8 cellular contexts compared by ENCODE assay signal in genomic region chr19:2476451-2477140, GRCh38. TPM values are rescaled to one million over a fixed set of nuclear protein-coding genes. Genes with fewer than 3 reads are reported as not detected.
DNase-seq lines count a peak whose midpoint lies in the region; ATAC-seq, FAIRE-seq and TF ChIP-seq lines count a peak whose summit lies in the region.

No MANE protein-coding gene starts in this region.

- no peak overlapping the region for H2BK5ac ChIP-seq in H9 (ENCODE audit: insufficient read length, low read length)

- no peak overlapping the region for H2BK12ac ChIP-seq in H9 (ENCODE audit: insufficient read length, low read depth, low read length)

- H3K79me1 ChIP-seq in H9 (ENCODE audit: insufficient read depth, low read depth, low read length, poor library complexity, severe bottlenecking): no peaks in the 10 kb centered on the region

- no peak overlapping the region for H3K14ac ChIP-seq in H9 (ENCODE audit: insufficient read depth, low read length)

- no peak for TF ChIP-seq EP300 in gastroesophageal sphincter (IDR thresholded peaks at IDR 0.05)

- FAIRE-seq in pancreas (lab: Jason Lieb, UNC): no peak

- H4K91ac ChIP-seq in H9 (ENCODE audit: insufficient read length, low read depth, low read length): no peak overlapping the region

- TF ChIP-seq POLR2A in gastroesophageal sphincter (IDR thresholded peaks at IDR 0.05): no peak

- no peaks in the 10 kb centered on the region for H3K27me3 Mint-ChIP-seq in CD8-positive, alpha-beta T cell (ENCODE audit: low read depth)
- peaks cover 50% of the 10 kb centered on the region for H3K27me3 Mint-ChIP-seq in H9 (ENCODE audit: low read depth)

- H2BK15ac ChIP-seq in H9 (ENCODE audit: low read depth, low read length): no peak overlapping the region

- H3K4me3 ChIP-seq in CD8-positive, alpha-beta T cell (ENCODE audit: low read depth, low read length): peak overlapping the region; percentile 100
- H3K4me3 ChIP-seq in gastroesophageal sphincter (peak overlapping the region; percentile 83 to 92), pancreas (peak overlapping the region; percentile 89 to 96 (median 94)), aorta (ENCODE audit: low read length in 2 of 2) (peak overlapping the region; percentile 44 to 87)

- peaks cover 24% of the 10 kb centered on the region for H3K4me1 Mint-ChIP-seq in CD8-positive, alpha-beta T cell (ENCODE audit: low read depth)
- peaks cover 17 to 26% of the 10 kb centered on the region in 2 experiments for H3K4me1 Mint-ChIP-seq in H9

- H3K23me2 ChIP-seq in H9 (ENCODE audit: insufficient read length, low read depth, low read length, poor library complexity, severe bottlenecking): peaks cover 28% of the 10 kb centered on the region

- no peak overlapping the region for H2BK20ac ChIP-seq in H9 (ENCODE audit: low read depth, low read length, poor library complexity, severe bottlenecking)

- peaks cover 2% of the 10 kb centered on the region; the same call in 1 of the 2 replicates for H3K79me2 ChIP-seq in H9 (ENCODE audit: insufficient read depth, low read length)

- H3K56ac ChIP-seq in H9 (ENCODE audit: insufficient read length, low read depth, low read length): no peak overlapping the region

- peak overlapping the region; percentile 85 for H3K27ac ChIP-seq in CD8-positive, alpha-beta T cell (ENCODE audit: low read depth, low read length)
- H3K27ac ChIP-seq in H9 (ENCODE audit: insufficient read length, low read depth, low read length) (no peak overlapping the region), gastroesophageal sphincter (peak overlapping the region; percentile 86 to 94 (median 92)), pancreas (peak overlapping the region; percentile 74 to 89 (median 78)), aorta (ENCODE audit: low read depth in 1 of 2, low read length in 2 of 2) (peak overlapping the region; percentile 6 to 83)

- peaks cover 3% of the 10 kb centered on the region for H4K20me1 ChIP-seq in H9 (ENCODE audit: control insufficient read depth, insufficient read depth, insufficient read length)

- H3K36me3 Mint-ChIP-seq in CD8-positive, alpha-beta T cell: peaks cover 27% of the 10 kb centered on the region
- H3K36me3 Mint-ChIP-seq in H9 (ENCODE audit: insufficient read depth in 1 of 3, low read depth in 3 of 3): peaks cover 0 to 3% (median 1%) of the 10 kb centered on the region in 3 experiments; a peak in 1 of 7 replicates

- intact Hi-C loops in CD8-positive, alpha-beta T cell (cut with DNase I, micrococcal nuclease): loop anchor here (1.0 to 5.0 kb wide), 8 partner anchors 27 to 394 kb away; partner anchors contain the start of genes PLEKHJ1 (in 2 of the 2), SF3A2 (in 2 of the 2) and AP3D1 (in 1 of the 2)
- intact Hi-C loops in pancreas (cut with DNase I): loop anchor here in 1 of 3 donors (5.0 to 10.0 kb wide), 2 partner anchors 66 to 108 kb away; no protein-coding TSS in a partner anchor
- intact Hi-C loops in aorta (cut with DNase I): no loop called here

- no peaks in the 10 kb centered on the region for H3K9me3 Mint-ChIP-seq in CD8-positive, alpha-beta T cell
- H3K9me3 Mint-ChIP-seq in H9: 0 out of 5 replicates have a peak, but pooled peaks cover 0 to 2% of the 10 kb centered on the region in 2 experiments

- peak overlapping the region; percentile 73 for H3K9ac ChIP-seq in H9 (ENCODE audit: extremely low read depth, insufficient read length, low read length)

- H4K8ac ChIP-seq in H9 (replicated peaks; ENCODE audit: insufficient read length, low read depth, low read length): no peak overlapping the region

- H3K4me3 Mint-ChIP-seq in CD8-positive, alpha-beta T cell: peak overlapping the region; percentile 99
- peak overlapping the region; percentile 88 to 94 for H3K4me3 Mint-ChIP-seq in H9

- H3K23ac ChIP-seq in H9 (ENCODE audit: insufficient read length, low read depth, low read length): no peak overlapping the region

- H3K4me2 ChIP-seq in H9 (ENCODE audit: insufficient read depth, insufficient read length, low read length): peak overlapping the region; percentile 65

- no peak for TF ChIP-seq CTCF in CD8-positive, alpha-beta T cell (IDR thresholded peaks at IDR 0.05)
- TF ChIP-seq CTCF in H9 (conservative IDR thresholded peaks at IDR 0.05) (no peak), gastroesophageal sphincter (IDR thresholded peaks at IDR 0.05) (no peak), pancreas (IDR thresholded peaks at IDR 0.05) (no peak)

- H3K27ac Mint-ChIP-seq in CD8-positive, alpha-beta T cell: peak overlapping the region; percentile 87
- peak overlapping the region in 1 of 3 experiments; percentile 81; a peak in 3 of 7 replicates for H3K27ac Mint-ChIP-seq in H9

- no peak overlapping the region for H3K4ac ChIP-seq in H9 (ENCODE audit: low read depth, low read length)

- H3K27me3 ChIP-seq in CD8-positive, alpha-beta T cell (ENCODE audit: insufficient read depth, low read length): no peaks in the 10 kb centered on the region
- H3K27me3 ChIP-seq in H9 (ENCODE audit: insufficient read depth, low read length) (peaks cover 7% of the 10 kb centered on the region; the same call in 1 of the 2 replicates), gastroesophageal sphincter (no peaks in the 10 kb centered on the region), pancreas (no peaks in the 10 kb centered on the region), aorta (ENCODE audit: control insufficient read depth in 1 of 2, insufficient read depth in 2 of 2, low read length in 1 of 2) (no peaks in the 10 kb centered on the region)

- CTCF ChIA-PET in CD8-positive, alpha-beta T cell (lab: Charles Lee): interaction anchor here (0.5 to 22.0 kb wide), 20 partner anchors 12 to 202 kb away, joined by 3 to 380 read pairs (median 4); no protein-coding TSS in a partner anchor

- no CpG with 5 or more reads among the region's 42 CpGs for WGBS in H9 (ENCODE audit: extremely low coverage, insufficient read length, low lambda C conversion rate)
- WGBS in gastroesophageal sphincter (ENCODE audit: low coverage in 1 of 2), 2 donors: 0% methylated on average over 9 to 11 of the region's 42 CpGs
- WGBS in pancreas, 2 donors: 1% methylated on average over 34 to 42 of the region's 42 CpGs
- WGBS in aorta, 2 donors: 1% methylated on average over 41 to 42 of the region's 42 CpGs

- H3K9me3 ChIP-seq in CD8-positive, alpha-beta T cell (ENCODE audit: low read length): no peaks in the 10 kb centered on the region
- no peaks in the 10 kb centered on the region for H3K9me3 ChIP-seq in H9 (ENCODE audit: control insufficient read depth, low read depth, low read length)
- H3K9me3 ChIP-seq in gastroesophageal sphincter: no peaks in the 10 kb centered on the region
- no peaks in the 10 kb centered on the region for H3K9me3 ChIP-seq in pancreas
- H3K9me3 ChIP-seq in aorta (ENCODE audit: control insufficient read depth, low read length): no peaks in the 10 kb centered on the region

- no peak overlapping the region for H2BK120ac ChIP-seq in H9 (ENCODE audit: low read depth, low read length, poor library complexity, severe bottlenecking)

- no peak overlapping the region for H4K5ac ChIP-seq in H9 (ENCODE audit: insufficient read length, low read depth, low read length)

- peak; percentile 3 for ATAC-seq in CD8-positive, alpha-beta T cell
- ATAC-seq in gastroesophageal sphincter (peak; percentile 0), pancreas (peak; percentile 1 to 3 (median 2)), aorta (ENCODE audit: low FRiP score) (peak; percentile 13), HG03439 (IDR thresholded peaks at IDR 0.05; ENCODE audit: unreplicated experiment) (no peak)

- peak in 6 of 7 experiments; percentile 48 to 78 (median 66) for DNase-seq in CD8-positive, alpha-beta T cell
- no peak for DNase-seq in H9
- DNase-seq in OCI-M1 (lab: John Stamatoyannopoulos, UW): peak; percentile 35
- peak; percentile 50 for DNase-seq in activated gamma-delta T cell (lab: John Stamatoyannopoulos, UW)
- peak; percentile 50 to 87 (median 70) for DNase-seq in pancreas
- DNase-seq in aorta: peak; percentile 81 to 89

- no peak overlapping the region for H3T11ph ChIP-seq in H9 (ENCODE audit: low read length)

- H2AK5ac ChIP-seq in H9 (ENCODE audit: insufficient read length, low read length): no peak overlapping the region

- no peak overlapping the region for H3K18ac ChIP-seq in H9 (ENCODE audit: insufficient read length, low read depth, low read length)

- POLR2A ChIA-PET in CD8-positive, alpha-beta T cell (lab: Charles Lee): interaction anchor here (0.6 to 6.6 kb wide), 48 partner anchors 8 to 1845 kb away, joined by 3 to 145 read pairs (median 6); partner anchors contain the start of genes AP3D1, ARHGAP45, LMNB2 and PLEKHJ1

- H3K36me3 ChIP-seq in CD8-positive, alpha-beta T cell (ENCODE audit: insufficient read depth, low read length): no peaks in the 10 kb centered on the region
- peaks cover 0 to 11% of the 10 kb centered on the region in 2 donors for H3K36me3 ChIP-seq in gastroesophageal sphincter
- H3K36me3 ChIP-seq in pancreas: no peaks in the 10 kb centered on the region
- no peaks in the 10 kb centered on the region for H3K36me3 ChIP-seq in aorta (ENCODE audit: control insufficient read depth in 1 of 2, insufficient read depth in 2 of 2, low read length in 1 of 2)

- peaks cover 30% of the 10 kb centered on the region for H3K4me1 ChIP-seq in CD8-positive, alpha-beta T cell (ENCODE audit: insufficient read depth, low read length)
- H3K4me1 ChIP-seq in H9 (ENCODE audit: insufficient read depth, low read length) (peaks cover 4% of the 10 kb centered on the region; the same call in 1 of the 2 replicates), gastroesophageal sphincter (peaks cover 0 to 42% (median 6%) of the 10 kb centered on the region in 3 donors), pancreas (peaks cover 0 to 3% (median 0%) of the 10 kb centered on the region in 3 donors), aorta (ENCODE audit: control insufficient read depth in 1 of 2, insufficient read depth in 2 of 2, low read length in 2 of 2) (no peaks in the 10 kb centered on the region)

- no peak overlapping the region for H2AFZ ChIP-seq in H9 (ENCODE audit: low read length)

RNA-seq across cellular contexts. Expression of gene GADD45B, which starts 0.7 kb away (rescaled TPM):
- total RNA-seq in CD8-positive, alpha-beta T cell: 100 to 1,000 TPM; 441 to 446 TPM
- total RNA-seq in H9 (2021) (13.5 and 16.2 TPM in 2 replicates), gastroesophageal sphincter (100 to 1,000 TPM in 1 of 4 donors, 10 to 100 TPM in 3; 69.9 to 374 (median 88.7) TPM), pancreas (10 to 100 TPM; 20.4 to 58.8 (median 42.3) TPM), aorta (100 to 1,000 TPM in 1 of 2 donors, 10 to 100 TPM in 1; 99.5 to 185 TPM)
- polyA plus RNA-seq in pancreas (100 to 1,000 TPM; 182 to 237 TPM), aorta (100 to 1,000 TPM; 127 to 262 TPM)

RNA-seq across cellular contexts. Expression of gene LMNB2, which starts 19.8 kb away (rescaled TPM):
- total RNA-seq in CD8-positive, alpha-beta T cell: 10 to 100 TPM; 13.5 to 15.9 TPM
- total RNA-seq in H9 (2021) (173 and 174 TPM in 2 replicates), gastroesophageal sphincter (10 to 100 TPM; 17.4 to 41.5 (median 26.8) TPM), pancreas (10 to 100 TPM in 3 of 6 donors, 1 to 10 TPM in 3; 3.9 to 14.8 (median 9.7) TPM), aorta (10 to 100 TPM; 18.0 to 19.7 TPM)
- polyA plus RNA-seq in pancreas (10 to 100 TPM in 1 of 2 donors, 1 to 10 TPM in 1; 5.2 to 11.9 TPM), aorta (1 to 10 TPM; 7.1 to 7.4 TPM)

RNA-seq across cellular contexts. Expression of gene TIMM13, which starts 49.2 kb away (rescaled TPM):
- total RNA-seq in CD8-positive, alpha-beta T cell: 10 to 100 TPM; 21.5 to 24.4 TPM
- total RNA-seq in H9 (2021) (214 and 219 TPM in 2 replicates), gastroesophageal sphincter (10 to 100 TPM; 22.9 to 32.2 (median 27.3) TPM), pancreas (10 to 100 TPM; 37.7 to 71.8 (median 48.2) TPM), aorta (10 to 100 TPM; 27.8 to 32.7 TPM)
- polyA plus RNA-seq in pancreas (10 to 100 TPM; 43.3 to 51.7 TPM), aorta (10 to 100 TPM; 41.7 to 41.9 TPM)

Comparison
In these comparisons a context has a peak if more than half of its experiments do, and no peak if none do; other contexts are left out.
1. intact Hi-C loops: an anchor here in CD8-positive, alpha-beta T cell (1.0 to 5.0 kb wide); none called in aorta.